ENCODE assay signal across 37 cellular contexts in the genomic region with DNA sequence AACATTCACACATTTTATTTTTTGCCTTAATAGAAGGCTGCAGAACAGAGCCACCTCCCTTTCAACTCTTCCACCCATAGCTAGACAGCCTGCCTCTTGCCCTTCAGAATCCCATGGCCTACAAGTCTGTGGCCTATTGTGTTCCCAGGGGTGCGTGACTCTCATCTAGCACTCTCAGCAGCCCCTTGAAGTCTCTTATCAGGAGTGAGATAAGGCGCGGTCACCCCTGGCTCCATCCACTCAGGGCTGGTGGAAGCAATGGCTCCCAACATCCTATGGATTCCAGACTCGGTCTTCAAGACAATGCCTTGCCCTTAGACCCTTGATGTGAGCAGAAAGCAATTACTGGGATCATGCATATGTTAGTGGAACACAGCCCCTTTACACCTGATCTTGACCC.
"Had no signal": no experiment of that assay in that cellular context is flagged by ENCODE, and none has a peak within 500 bp of the region (broad histone marks: within the 10 kb centered on the region; RNA-seq: fewer than 3 reads in every experiment).

No MANE protein-coding gene starts in this region.

- H3K27ac Mint-ChIP-seq: activated naive CD4-positive, alpha-beta T cell treated with anti-CD3 and anti-CD28 coated beads for 36 hours; activated naive CD4-positive, alpha-beta T cell treated with anti-CD3 and anti-CD28 coated beads, Interleukin-2, amount 10 ng/mL, durations not matched to agents 7 days and 5 days; activated naive CD4-positive, alpha-beta T cell treated with anti-CD3 and anti-CD28 coated beads, Interleukin-2, amount 50 U/mL, for 24 hours; activated naive CD4-positive, alpha-beta T cell treated with anti-CD3 and anti-CD28 coated beads, Interleukin-2, amount 50 U/mL, for 72 hours; activated naive CD8-positive, alpha-beta T cell; activated naive CD8-positive, alpha-beta T cell treated with anti-CD3 and anti-CD28 coated beads for 36 hours; activated naive CD8-positive, alpha-beta T cell treated with anti-CD3 and anti-CD28 coated beads, Interleukin-2, amount 10 ng/mL, durations not matched to agents 7 days and 5 days; activated naive CD8-positive, alpha-beta T cell treated with anti-CD3 and anti-CD28 coated beads, Interleukin-2, amount 50 U/mL, for 24 hours; activated T-cell treated with anti-CD3 and anti-CD28 coated beads, Interleukin-2, amount 50 U/mL, for 24 hours; activated T-cell treated with anti-CD3 and anti-CD28 coated beads, Interleukin-2, amount 50 U/mL, for 72 hours; activated T-helper 1 cell treated with anti-CD3 and anti-CD28 coated beads, Interleukin-12 subunit alpha, Interleukin-12 subunit beta, Interleukin-2, Interleukin-4 antibody, amounts not matched to agents 30 ng/mL and 10 ng/mL and 1 ng/mL, durations not matched to agents 14 hours and 24 hours and 36 hours; activated T-helper 17 cell treated with anti-CD3 and anti-CD28 coated beads, Interleukin-2, amount 50 U/mL, for 72 hours; activated T-helper 2 cell treated with anti-CD3 and anti-CD28 coated beads, Interferon-gamma antibody, Interleukin-2, Interleukin-4, amounts not matched to agents 10 μg/mL and 5 μg/mL and 100 μg/mL, durations not matched to agents 14 hours and 24 hours and 36 hours; brain had no signal

- H3K9me3 ChIP-seq: adrenal gland, ascending aorta, body of pancreas had no signal

- H3K27me3 Mint-ChIP-seq: activated naive CD4-positive, alpha-beta T cell treated with anti-CD3 and anti-CD28 coated beads, Interleukin-2, amount 10 ng/mL, durations not matched to agents 7 days and 5 days; activated naive CD4-positive, alpha-beta T cell treated with anti-CD3 and anti-CD28 coated beads, Interleukin-2, amount 50 U/mL, for 24 hours; activated naive CD8-positive, alpha-beta T cell; activated naive CD8-positive, alpha-beta T cell treated with anti-CD3 and anti-CD28 coated beads for 36 hours; activated naive CD8-positive, alpha-beta T cell treated with anti-CD3 and anti-CD28 coated beads, Interleukin-2, amount 10 ng/mL, durations not matched to agents 7 days and 5 days; activated naive CD8-positive, alpha-beta T cell treated with anti-CD3 and anti-CD28 coated beads, Interleukin-2, amount 50 U/mL, for 24 hours; activated T-cell treated with anti-CD3 and anti-CD28 coated beads, Interleukin-2, amount 50 U/mL, for 24 hours; brain; central memory CD8-positive, alpha-beta T cell had no signal

- H3K9me3 Mint-ChIP-seq: activated T-helper 17 cell treated with anti-CD3 and anti-CD28 coated beads, Interleukin-2, amount 50 U/mL, for 72 hours had no signal

- DNase-seq: activated effector memory CD4-positive, alpha-beta T cell treated with anti-CD3 and anti-CD28 coated beads, Interleukin-2, amount 50 U/mL, for 16 hours; activated effector memory CD4-positive, alpha-beta T cell treated with Interleukin-2 at 50 U/mL for 16 hours; activated gamma-delta T cell; activated gamma-delta T cell treated with Interleukin-2 at 50 U/mL for 16 hours; activated naive CD4-positive, alpha-beta T cell; activated naive CD4-positive, alpha-beta T cell treated with anti-CD3 and anti-CD28 coated beads for 36 hours; activated naive CD4-positive, alpha-beta T cell treated with anti-CD3 and anti-CD28 coated beads, Interleukin-2, amount 10 ng/mL, durations not matched to agents 7 days and 5 days; activated naive CD4-positive, alpha-beta T cell treated with anti-CD3 and anti-CD28 coated beads, Interleukin-2, amount 50 U/mL, for 16 hours; activated naive CD4-positive, alpha-beta T cell treated with Interleukin-2 at 50 U/mL for 16 hours; activated naive CD8-positive, alpha-beta T cell treated with anti-CD3 and anti-CD28 coated beads for 36 hours; activated naive CD8-positive, alpha-beta T cell treated with anti-CD3 and anti-CD28 coated beads, Interleukin-2, amount 10 ng/mL, durations not matched to agents 7 days and 5 days; activated naive CD8-positive, alpha-beta T cell treated with anti-CD3 and anti-CD28 coated beads, Interleukin-2, amount 50 U/mL, for 24 hours; activated T-cell treated with anti-CD3 and anti-CD28 coated beads, Interleukin-2, amount 50 U/mL, for 24 hours; activated T-cell treated with anti-CD3 and anti-CD28 coated beads, Interleukin-2, amount 50 U/mL, for 4 hours; activated T-cell treated with anti-CD3 and anti-CD28 coated beads, Interleukin-2, amount 50 U/mL, for 48 hours; activated T-cell treated with anti-CD3 and anti-CD28 coated beads, Interleukin-2, amount 50 U/mL, for 72 hours; adrenal gland; amniotic stem cell; amygdala; anterior cingulate cortex; aorta; body of pancreas; brain microvascular endothelial cell; caudate nucleus; central memory CD4-positive, alpha-beta T cell; cerebellar nuclear complex had no signal

- H3K4me3 Mint-ChIP-seq: activated naive CD4-positive, alpha-beta T cell treated with anti-CD3 and anti-CD28 coated beads for 36 hours; activated naive CD4-positive, alpha-beta T cell treated with anti-CD3 and anti-CD28 coated beads, Interleukin-2, amount 10 ng/mL, durations not matched to agents 7 days and 5 days; activated naive CD4-positive, alpha-beta T cell treated with anti-CD3 and anti-CD28 coated beads, Interleukin-2, amount 50 U/mL, for 24 hours; activated naive CD8-positive, alpha-beta T cell; activated naive CD8-positive, alpha-beta T cell treated with anti-CD3 and anti-CD28 coated beads for 36 hours; activated naive CD8-positive, alpha-beta T cell treated with anti-CD3 and anti-CD28 coated beads, Interleukin-2, amount 10 ng/mL, durations not matched to agents 7 days and 5 days; activated naive CD8-positive, alpha-beta T cell treated with anti-CD3 and anti-CD28 coated beads, Interleukin-2, amount 50 U/mL, for 24 hours; activated T-cell treated with anti-CD3 and anti-CD28 coated beads, Interleukin-2, amount 50 U/mL, for 24 hours; activated T-cell treated with anti-CD3 and anti-CD28 coated beads, Interleukin-2, amount 50 U/mL, for 4 hours; activated T-cell treated with anti-CD3 and anti-CD28 coated beads, Interleukin-2, amount 50 U/mL, for 72 hours; activated T-helper 1 cell treated with anti-CD3 and anti-CD28 coated beads, Interleukin-12 subunit alpha, Interleukin-12 subunit beta, Interleukin-2, Interleukin-4 antibody, amounts not matched to agents 30 ng/mL and 10 ng/mL and 1 ng/mL, durations not matched to agents 14 hours and 24 hours and 36 hours; activated T-helper 17 cell treated with anti-CD3 and anti-CD28 coated beads, Interleukin-2, amount 50 U/mL, for 72 hours; brain; central memory CD8-positive, alpha-beta T cell had no signal

- H3K36me3 Mint-ChIP-seq: activated naive CD4-positive, alpha-beta T cell treated with anti-CD3 and anti-CD28 coated beads, Interleukin-2, amount 10 ng/mL, durations not matched to agents 7 days and 5 days; activated naive CD4-positive, alpha-beta T cell treated with anti-CD3 and anti-CD28 coated beads, Interleukin-2, amount 50 U/mL, for 24 hours; activated naive CD8-positive, alpha-beta T cell; activated naive CD8-positive, alpha-beta T cell treated with anti-CD3 and anti-CD28 coated beads for 36 hours; activated naive CD8-positive, alpha-beta T cell treated with anti-CD3 and anti-CD28 coated beads, Interleukin-2, amount 10 ng/mL, durations not matched to agents 7 days and 5 days had no signal

- H3K4me3 ChIP-seq: adrenal gland, ascending aorta, body of pancreas, breast epithelium, cardiac muscle cell had no signal

- ATAC-seq: activated naive CD4-positive, alpha-beta T cell treated with anti-CD3 and anti-CD28 coated beads, Interleukin-2, amount 50 U/mL, for 72 hours; activated naive CD8-positive, alpha-beta T cell treated with anti-CD3 and anti-CD28 coated beads, Interleukin-2, amount 50 U/mL, for 24 hours; activated T-cell treated with anti-CD3 and anti-CD28 coated beads, Interleukin-2, amount 50 U/mL, for 4 hours; activated T-cell treated with anti-CD3 and anti-CD28 coated beads, Interleukin-2, amount 50 U/mL, for 72 hours; activated T-helper 17 cell treated with anti-CD3 and anti-CD28 coated beads, Interleukin-2, amount 50 U/mL, for 72 hours; body of pancreas had no signal

- H3K4me1 ChIP-seq: adrenal gland, ascending aorta, body of pancreas, breast epithelium had no signal

- H3K27ac ChIP-seq: adrenal gland, ascending aorta, body of pancreas, brain microvascular endothelial cell, breast epithelium, cardiac muscle cell had no signal

- H3K4me1 Mint-ChIP-seq: activated naive CD4-positive, alpha-beta T cell treated with anti-CD3 and anti-CD28 coated beads, Interleukin-2, amount 10 ng/mL, durations not matched to agents 7 days and 5 days; activated naive CD4-positive, alpha-beta T cell treated with anti-CD3 and anti-CD28 coated beads, Interleukin-2, amount 50 U/mL, for 24 hours; activated naive CD8-positive, alpha-beta T cell treated with anti-CD3 and anti-CD28 coated beads for 36 hours; activated naive CD8-positive, alpha-beta T cell treated with anti-CD3 and anti-CD28 coated beads, Interleukin-2, amount 10 ng/mL, durations not matched to agents 7 days and 5 days; activated naive CD8-positive, alpha-beta T cell treated with anti-CD3 and anti-CD28 coated beads, Interleukin-2, amount 50 U/mL, for 24 hours; activated T-helper 17 cell treated with anti-CD3 and anti-CD28 coated beads, Interleukin-2, amount 50 U/mL, for 72 hours; brain; central memory CD8-positive, alpha-beta T cell had no signal

- H3K36me3 ChIP-seq: adrenal gland, ascending aorta, brain microvascular endothelial cell, breast epithelium, cardiac muscle cell had no signal

- H3K27me3 ChIP-seq: adrenal gland, ascending aorta, body of pancreas, brain microvascular endothelial cell, breast epithelium, cardiac muscle cell had no signal
